In genomic region chr7:131961281-131961680, GRCh38 we compare ENCODE assay signal across 14 cellular contexts.
DNase-seq lines count a peak whose midpoint lies in the region; ATAC-seq lines count a peak whose summit lies in the region.
"Had no signal": no experiment of that assay in that cellular context is flagged by ENCODE, and none has a peak within 500 bp of the region (broad histone marks: within the 10 kb centered on the region; RNA-seq: fewer than 3 reads in every experiment).

No MANE protein-coding gene starts in this region.

- no peak for ATAC-seq in HG03520 (IDR thresholded peaks at IDR 0.05; ENCODE audit: unreplicated experiment)
- ATAC-seq: CD8-positive, alpha-beta T cell; GM23338 had no signal

- DNase-seq in NCI-H1417 (lab: John Stamatoyannopoulos, UW): peak in 2 of 3 experiments; percentile 28 to 54
- DNase-seq in NCI-H1417 treated with DMSO at 0.1 percent for 48 hours (lab: John Stamatoyannopoulos, UW): no peak
- DNase-seq in NCI-H1092 treated with DMSO at 0.1 percent for 48 hours (lab: John Stamatoyannopoulos, UW): peak; percentile 98
- peak; percentile 70 for DNase-seq in NCI-H69 (lab: John Stamatoyannopoulos, UW)
- DNase-seq in astrocyte of the hippocampus (ENCODE audit: low read depth, low spot score): peak; percentile 51
- DNase-seq in stimulated activated CD4-positive, alpha-beta T cell treated with anti-CD3 and anti-CD28 coated beads, Interleukin-12 subunit alpha, Interleukin-12 subunit beta, amount 100 ng/mL, for 4 hours: no peak
- DNase-seq in effector CD8-positive, alpha-beta T cell (lab: John Stamatoyannopoulos, UW): no peak
- DNase-seq: CD8-positive, alpha-beta T cell; GDM1; NCI-H1048; NCI-H1930; NCI-H524 treated with DMSO at 0.1 percent for 48 hours had no signal

Comparison
In these comparisons a context has a peak if more than half of its experiments do, and no peak if none do; other contexts are left out.
1. DNase-seq: peak in NCI-H1417 (2 of 3), NCI-H1092 treated with DMSO at 0.1 percent for 48 hours (single experiment), NCI-H69 (single experiment) and astrocyte of the hippocampus (single experiment); none in NCI-H1417 treated with DMSO at 0.1 percent for 48 hours (single experiment), stimulated activated CD4-positive, alpha-beta T cell treated with anti-CD3 and anti-CD28 coated beads, Interleukin-12 subunit alpha, Interleukin-12 subunit beta, amount 100 ng/mL, for 4 hours (single experiment) and effector CD8-positive, alpha-beta T cell (single experiment).